1 cellular context compared by ENCODE assay signal in the genomic region with DNA sequence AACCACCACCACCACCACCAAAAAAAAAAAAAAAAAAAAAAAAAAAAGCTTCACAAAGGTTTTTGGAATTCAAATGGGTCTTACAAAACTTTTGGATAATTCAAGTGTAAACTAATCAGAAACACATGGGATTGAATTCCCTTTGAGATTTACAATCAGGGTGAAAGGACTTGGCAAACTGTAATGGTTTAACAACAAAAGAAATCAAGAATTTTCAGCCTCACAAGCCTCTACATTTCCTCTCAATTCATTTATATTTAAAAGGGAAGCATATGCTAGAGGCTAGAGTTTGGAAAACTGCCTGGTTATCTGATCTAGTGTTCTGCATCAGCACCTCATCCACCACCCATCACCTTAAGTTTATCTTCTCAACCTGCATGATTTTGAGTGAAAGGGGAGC.
TF ChIP-seq lines count a peak whose summit lies in the region.

No MANE protein-coding gene starts in this region.

TF ChIP-seq in SK-N-SH treated with all-trans-retinoic acid at 6 μM for 48 hours, 23 proteins besides CTCF, POLR2A, EP300 and RAD21 (continued from another document):
- TF ChIP-seq, protein P1, sequence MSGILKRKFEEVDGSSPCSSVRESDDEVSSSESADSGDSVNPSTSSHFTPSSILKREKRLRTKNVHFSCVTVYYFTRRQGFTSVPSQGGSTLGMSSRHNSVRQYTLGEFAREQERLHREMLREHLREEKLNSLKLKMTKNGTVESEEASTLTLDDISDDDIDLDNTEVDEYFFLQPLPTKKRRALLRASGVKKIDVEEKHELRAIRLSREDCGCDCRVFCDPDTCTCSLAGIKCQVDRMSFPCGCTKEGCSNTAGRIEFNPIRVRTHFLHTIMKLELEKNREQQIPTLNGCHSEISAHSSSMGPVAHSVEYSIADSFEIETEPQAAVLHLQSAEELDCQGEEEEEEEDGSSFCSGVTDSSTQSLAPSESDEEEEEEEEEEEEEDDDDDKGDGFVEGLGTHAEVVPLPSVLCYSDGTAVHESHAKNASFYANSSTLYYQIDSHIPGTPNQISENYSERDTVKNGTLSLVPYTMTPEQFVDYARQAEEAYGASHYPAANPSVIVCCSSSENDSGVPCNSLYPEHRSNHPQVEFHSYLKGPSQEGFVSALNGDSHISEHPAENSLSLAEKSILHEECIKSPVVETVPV (CRISPR knock-in tag; IDR thresholded peaks at IDR 0.05), result no peak
- TF ChIP-seq OSR1 (CRISPR knock-in tag; IDR thresholded peaks at IDR 0.05) (no peak), GLIS3 (CRISPR knock-in tag; IDR thresholded peaks at IDR 0.05) (no peak), ZFP3 (CRISPR knock-in tag; IDR thresholded peaks at IDR 0.05) (no peak), ZNF70 (CRISPR knock-in tag; IDR thresholded peaks at IDR 0.05) (no peak), BACH2 (CRISPR knock-in tag; IDR thresholded peaks at IDR 0.05; ENCODE audit: borderline replicate concordance) (no peak), ZFP30 (CRISPR knock-in tag; IDR thresholded peaks at IDR 0.05) (no peak), ZNF565 (CRISPR knock-in tag; conservative IDR thresholded peaks at IDR 0.05; ENCODE audit: low read depth) (no peak)
- TF ChIP-seq, protein P2, sequence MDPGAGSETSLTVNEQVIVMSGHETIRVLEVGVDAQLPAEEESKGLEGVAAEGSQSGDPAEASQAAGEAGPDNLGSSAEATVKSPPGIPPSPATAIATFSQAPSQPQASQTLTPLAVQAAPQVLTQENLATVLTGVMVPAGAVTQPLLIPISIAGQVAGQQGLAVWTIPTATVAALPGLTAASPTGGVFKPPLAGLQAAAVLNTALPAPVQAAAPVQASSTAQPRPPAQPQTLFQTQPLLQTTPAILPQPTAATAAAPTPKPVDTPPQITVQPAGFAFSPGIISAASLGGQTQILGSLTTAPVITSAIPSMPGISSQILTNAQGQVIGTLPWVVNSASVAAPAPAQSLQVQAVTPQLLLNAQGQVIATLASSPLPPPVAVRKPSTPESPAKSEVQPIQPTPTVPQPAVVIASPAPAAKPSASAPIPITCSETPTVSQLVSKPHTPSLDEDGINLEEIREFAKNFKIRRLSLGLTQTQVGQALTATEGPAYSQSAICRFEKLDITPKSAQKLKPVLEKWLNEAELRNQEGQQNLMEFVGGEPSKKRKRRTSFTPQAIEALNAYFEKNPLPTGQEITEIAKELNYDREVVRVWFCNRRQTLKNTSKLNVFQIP (CRISPR knock-in tag; IDR thresholded peaks at IDR 0.05; ENCODE audit: borderline replicate concordance, low read depth), result no peak
